17 cellular contexts compared by ENCODE assay signal in genomic region chr2:218839430-218839829, GRCh38. TPM values are rescaled to one million over a fixed set of nuclear protein-coding genes. Genes with fewer than 3 reads are reported as not detected.
DNase-seq lines count a peak whose midpoint lies in the region; ATAC-seq, FAIRE-seq and TF ChIP-seq lines count a peak whose summit lies in the region.
"Had no signal": no experiment of that assay in that cellular context is flagged by ENCODE, and none has a peak within 500 bp of the region (broad histone marks: within the 10 kb centered on the region; RNA-seq: fewer than 3 reads in every experiment).

No MANE protein-coding gene starts in this region.

- H2BK5ac ChIP-seq in mesendoderm (ENCODE audit: low read length): no peak overlapping the region

- CTCF ChIA-PET in AG04449 (lab: Yijun Ruan, JAX): interaction anchor here (0.8 to 5.3 kb wide), 4 partner anchors 8 to 180 kb away, joined by 3 to 28 read pairs (median 6); partner anchors contain the start of genes BCS1L and ZNF142

- WGBS in mesendoderm (ENCODE audit: extremely low coverage, insufficient coverage, low lambda C conversion rate): no CpG with 5 or more reads among the region's 4 CpGs

- no peak overlapping the region for H4K8ac ChIP-seq in mesendoderm (ENCODE audit: low read depth, low read length)

- H2AFZ ChIP-seq in keratinocyte (ENCODE audit: control insufficient read depth, low read length): no peak overlapping the region

- H2AK5ac ChIP-seq in mesendoderm (ENCODE audit: low read length): no peak overlapping the region

- TF ChIP-seq CTCF in AG04449 (IDR thresholded peaks at IDR 0.05; ENCODE audit: insufficient read depth, low read length, missing control alignments): no peak
- TF ChIP-seq CTCF in brain microvascular endothelial cell (IDR thresholded peaks at IDR 0.05; ENCODE audit: low read depth, low read length, missing control alignments): no peak
- TF ChIP-seq CTCF in keratinocyte (optimal IDR thresholded peaks at IDR 0.05 in 1 of 3, IDR thresholded peaks at IDR 0.05 in 1 of 3, conservative IDR thresholded peaks at IDR 0.05 in 1 of 3; ENCODE audit: extremely low read depth in 1 of 3, insufficient read depth in 2 of 3, low read length in 3 of 3): no peak

- no peak for ATAC-seq in HG03196 (IDR thresholded peaks at IDR 0.05; ENCODE audit: unreplicated experiment)
- ATAC-seq in GM19452 (IDR thresholded peaks at IDR 0.05; ENCODE audit: unreplicated experiment): no peak
- ATAC-seq: A549 had no signal

- POLR2A ChIA-PET in AG04449 (lab: Yijun Ruan, JAX): no interaction called here

- no peak overlapping the region for H3K18ac ChIP-seq in mesendoderm (ENCODE audit: low read length)

- H3K4me2 ChIP-seq in keratinocyte (ENCODE audit: control insufficient read depth, extremely low read depth, insufficient read depth, low read depth, low read length) (no peak overlapping the region), mesendoderm (ENCODE audit: low read length) (no peak overlapping the region)
- H3K4me2 ChIP-seq: A549 had no signal

- H3K23ac ChIP-seq in mesendoderm (ENCODE audit: low read length): no peak overlapping the region

- H4K20me1 ChIP-seq in keratinocyte (ENCODE audit: control insufficient read depth, extremely low read depth, insufficient read depth, low read length): no peaks in the 10 kb centered on the region

- no peak overlapping the region for H3K4ac ChIP-seq in mesendoderm (ENCODE audit: low read depth, low read length)

- no peak overlapping the region for H3K9ac ChIP-seq in keratinocyte (ENCODE audit: control insufficient read depth, extremely low read depth, insufficient read depth, low read length)
- H3K9ac ChIP-seq in mesendoderm (ENCODE audit: low read length): no peak overlapping the region

- no peak overlapping the region for H4K5ac ChIP-seq in mesendoderm (ENCODE audit: low read length)

- H3K56ac ChIP-seq in mesendoderm (ENCODE audit: low read length): no peak overlapping the region

- H3K79me2 ChIP-seq in keratinocyte (ENCODE audit: control insufficient read depth, insufficient read depth, low read length) (no peaks in the 10 kb centered on the region), mesendoderm (ENCODE audit: control insufficient read depth, insufficient read depth, low read length) (no peaks in the 10 kb centered on the region)

- DNase-seq in AG04449 (ENCODE audit: low read depth, low spot score): peak; percentile 23
- peak; percentile 71 for DNase-seq in HCEC 1CT
- DNase-seq in brain microvascular endothelial cell: peak; percentile 9
- DNase-seq in keratinocyte (ENCODE audit: low read depth, low spot score): no peak
- DNase-seq in mesendoderm: no peak
- no peak for DNase-seq in effector CD8-positive, alpha-beta T cell (lab: John Stamatoyannopoulos, UW)
- DNase-seq: activated naive CD4-positive, alpha-beta T cell treated with Interleukin-2 at 50 U/mL for 16 hours; Calu3; caudate nucleus; NCI-H2171; small intestine; substantia nigra; SW 1271 had no signal

- H3K9me3 ChIP-seq in keratinocyte (ENCODE audit: control insufficient read depth, low read depth, low read length): no peaks in the 10 kb centered on the region

- no peak overlapping the region for H2BK120ac ChIP-seq in mesendoderm (ENCODE audit: low read depth, low read length)

- H3K36me3 ChIP-seq in brain microvascular endothelial cell (replicated peaks): no peaks in the 10 kb centered on the region
- H3K36me3 ChIP-seq in keratinocyte (ENCODE audit: control insufficient read depth in 2 of 2, extremely low read depth in 1 of 2, insufficient read depth in 2 of 2, low read length in 2 of 2): no peaks in the 10 kb centered on the region
- H3K36me3 ChIP-seq in mesendoderm (ENCODE audit: control insufficient read depth, insufficient read depth, low read length): no peaks in the 10 kb centered on the region

- H3K4me1 ChIP-seq in keratinocyte (ENCODE audit: control insufficient read depth, extremely low read depth, insufficient read depth, low read length) (peaks cover 3% of the 10 kb centered on the region), mesendoderm (ENCODE audit: control insufficient read depth, low read depth, low read length) (no peaks in the 10 kb centered on the region)
- H3K4me1 ChIP-seq: A549 had no signal

- H3K27me3 ChIP-seq in brain microvascular endothelial cell (replicated peaks) (no peaks in the 10 kb centered on the region), keratinocyte (ENCODE audit: control insufficient read depth, extremely low read depth, insufficient read depth, low read length) (peaks cover 11% of the 10 kb centered on the region), mesendoderm (ENCODE audit: insufficient read depth, low read length, poor library complexity) (no peaks in the 10 kb centered on the region)

- in situ Hi-C loops in brain microvascular endothelial cell (cut with HindIII; ENCODE audit: low pct_ligation_motif_present, low sequenced_read_pairs): no loop called here

- H3K27ac ChIP-seq in brain microvascular endothelial cell (no peak overlapping the region), keratinocyte (ENCODE audit: control insufficient read depth, insufficient read depth, low read length) (no peak overlapping the region), mesendoderm (ENCODE audit: low read depth, low read length) (no peak overlapping the region)
- H3K27ac ChIP-seq: A549, VCaP had no signal

- no peaks in the 10 kb centered on the region for H3K79me1 ChIP-seq in mesendoderm (ENCODE audit: low read length)

- dilution Hi-C loops in keratinocyte (cut with MboI; ENCODE audit: extremely low pct_ligation_motif_present, low sequenced_read_pairs): no loop called here

- peak; percentile 66 for FAIRE-seq in keratinocyte (lab: Jason Lieb, UNC)
- FAIRE-seq: A549, small intestine had no signal

- H2BK15ac ChIP-seq in mesendoderm (replicated peaks; ENCODE audit: low read depth): no peak overlapping the region

- H3K4me3 ChIP-seq in AG04449 (ENCODE audit: low read depth, low read length): no peak overlapping the region
- no peak overlapping the region for H3K4me3 ChIP-seq in brain microvascular endothelial cell (ENCODE audit: low read depth, low read length)
- H3K4me3 ChIP-seq in keratinocyte (ENCODE audit: control insufficient read depth in 2 of 3, extremely low read depth in 1 of 3, insufficient read depth in 2 of 3, low read depth in 1 of 3, low read length in 3 of 3): no peak overlapping the region
- H3K4me3 ChIP-seq in mesendoderm (ENCODE audit: low read length): no peak overlapping the region
- H3K4me3 ChIP-seq: A549 had no signal

- no peaks in the 10 kb centered on the region for H3K9me1 ChIP-seq in keratinocyte (ENCODE audit: control insufficient read depth, extremely low read depth, insufficient read depth, low read length)

RNA-seq across cellular contexts. Expression of gene PRKAG3, which starts 7.8 kb away (rescaled TPM):
- not detected in 3 replicates for polyA plus RNA-seq in keratinocyte
- polyA plus RNA-seq in keratinocyte (2011; ENCODE audit: low read depth): not detected
- not detected in 2 replicates for polyA plus RNA-seq in keratinocyte (2011; cell fraction: cytosol; rRNA removed)
- polyA plus RNA-seq in keratinocyte (2011; cell fraction: nucleus; rRNA removed): not detected in 2 replicates
- not detected in 2 replicates for polyA plus RNA-seq in keratinocyte (2012; ENCODE audit: low replicate concordance)
- polyA minus RNA-seq in keratinocyte: not detected in 3 replicates
- polyA minus RNA-seq in keratinocyte (2011; cell fraction: cytosol; rRNA and poly(A)+ RNA removed): not detected
- not detected in 2 replicates for polyA minus RNA-seq in keratinocyte (2011; cell fraction: nucleus; rRNA and poly(A)+ RNA removed)
- polyA plus RNA-seq in mesendoderm (2013, experiment 1 of 2): not detected
- polyA plus RNA-seq in mesendoderm (2013, experiment 2 of 2): not detected
- polyA plus RNA-seq: A549, small intestine had no signal

RNA-seq across cellular contexts. Expression of gene WNT6, which starts 20.2 kb away (rescaled TPM):
- polyA plus RNA-seq in keratinocyte: 0.15 TPM in 1 of 3 replicates, not detected in the others
- polyA plus RNA-seq in keratinocyte (2011; ENCODE audit: low read depth): 0.20 TPM
- polyA plus RNA-seq in keratinocyte (2011; cell fraction: cytosol; rRNA removed): 0.12 TPM in 1 of 2 replicates, not detected in the other
- 0.09 and 0.17 TPM in 2 replicates for polyA plus RNA-seq in keratinocyte (2011; cell fraction: nucleus; rRNA removed)
- polyA plus RNA-seq in keratinocyte (2012; ENCODE audit: low replicate concordance): 0.27 TPM in 1 of 2 replicates, not detected in the other
- not detected in 3 replicates for polyA minus RNA-seq in keratinocyte
- polyA minus RNA-seq in keratinocyte (2011; cell fraction: cytosol; rRNA and poly(A)+ RNA removed): not detected
- polyA minus RNA-seq in keratinocyte (2011; cell fraction: nucleus; rRNA and poly(A)+ RNA removed): not detected in 2 replicates
- 0.03 TPM for polyA plus RNA-seq in mesendoderm (2013, experiment 1 of 2)
- 0.03 TPM for polyA plus RNA-seq in mesendoderm (2013, experiment 2 of 2)

RNA-seq across cellular contexts. Expression of gene WNT10A, which starts 41.2 kb away (rescaled TPM):
- 0.78 to 6.6 TPM (median 2.1 TPM) in 3 replicates for polyA plus RNA-seq in keratinocyte
- 2.4 TPM for polyA plus RNA-seq in keratinocyte (2011; ENCODE audit: low read depth)
- polyA plus RNA-seq in keratinocyte (2011; cell fraction: cytosol; rRNA removed): 0.78 and 1.4 TPM in 2 replicates
- polyA plus RNA-seq in keratinocyte (2011; cell fraction: nucleus; rRNA removed): 1.8 and 2.6 TPM in 2 replicates
- 0.97 and 3.7 TPM in 2 replicates for polyA plus RNA-seq in keratinocyte (2012; ENCODE audit: low replicate concordance)
- 0.43 to 4.4 TPM (median 1.4 TPM) in 3 replicates for polyA minus RNA-seq in keratinocyte
- 1.7 TPM for polyA minus RNA-seq in keratinocyte (2011; cell fraction: cytosol; rRNA and poly(A)+ RNA removed)
- 1.1 and 2.6 TPM in 2 replicates for polyA minus RNA-seq in keratinocyte (2011; cell fraction: nucleus; rRNA and poly(A)+ RNA removed)
- polyA plus RNA-seq in mesendoderm (2013, experiment 1 of 2): not detected
- not detected for polyA plus RNA-seq in mesendoderm (2013, experiment 2 of 2)
- polyA plus RNA-seq: A549 had no signal

RNA-seq across cellular contexts. Expression of gene CYP27A1, which starts 57.5 kb away (rescaled TPM):
- 0.12 to 0.27 TPM (median 0.19 TPM) in 3 replicates for polyA plus RNA-seq in keratinocyte
- polyA plus RNA-seq in keratinocyte (2011; ENCODE audit: low read depth): not detected
- 0.05 and 0.32 TPM in 2 replicates for polyA plus RNA-seq in keratinocyte (2011; cell fraction: cytosol; rRNA removed)
- 0.56 and 0.88 TPM in 2 replicates for polyA plus RNA-seq in keratinocyte (2011; cell fraction: nucleus; rRNA removed)
- 0.08 and 0.63 TPM in 2 replicates for polyA plus RNA-seq in keratinocyte (2012; ENCODE audit: low replicate concordance)
- 0.40 TPM in 1 of 3 replicates, not detected in the others for polyA minus RNA-seq in keratinocyte
- not detected for polyA minus RNA-seq in keratinocyte (2011; cell fraction: cytosol; rRNA and poly(A)+ RNA removed)
- polyA minus RNA-seq in keratinocyte (2011; cell fraction: nucleus; rRNA and poly(A)+ RNA removed): 0.53 and 1.7 TPM in 2 replicates
- 1.2 TPM for polyA plus RNA-seq in mesendoderm (2013, experiment 1 of 2)
- 1.1 TPM for polyA plus RNA-seq in mesendoderm (2013, experiment 2 of 2)

Comparison
In these comparisons a context has a peak if more than half of its experiments do, and no peak if none do; other contexts are left out.
1. DNase-seq: peak in AG04449 (single experiment), HCEC 1CT (single experiment) and brain microvascular endothelial cell (single experiment); none in keratinocyte (single experiment), mesendoderm (single experiment) and effector CD8-positive, alpha-beta T cell (single experiment).